In the genomic region with DNA sequence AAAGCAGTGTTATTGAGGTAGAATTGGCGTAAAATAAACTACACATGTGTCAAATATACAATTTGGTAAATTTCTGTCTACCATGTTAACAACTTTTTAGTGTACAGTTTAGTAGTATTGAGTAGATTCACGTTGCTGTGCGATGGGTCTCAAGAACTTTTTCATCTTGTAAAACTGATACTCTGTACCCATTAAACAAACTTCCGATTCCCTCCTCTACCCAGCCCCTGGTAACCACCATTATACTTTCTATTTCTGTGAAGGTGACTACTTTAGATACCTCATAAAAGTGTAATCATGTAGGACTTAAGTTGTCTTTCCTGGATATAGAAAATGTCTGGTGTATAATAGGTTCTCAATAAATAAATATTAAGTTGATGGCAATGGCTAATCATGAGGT, we compare ENCODE assay signal across 8 cellular contexts.
"Had no signal": no experiment of that assay in that cellular context is flagged by ENCODE, and none has a peak within 500 bp of the region (broad histone marks: within the 10 kb centered on the region; RNA-seq: fewer than 3 reads in every experiment).

No MANE protein-coding gene starts in this region.

- DNase-seq: GDM1, GF-D8 had no signal

- FAIRE-seq: G401.6, GM12878, GM12891, GM12892, GM18507, GM19239 had no signal

- H3K4me3 ChIP-seq: GM12878 had no signal

- ATAC-seq: GM12878 had no signal
